Comparison of ENCODE assay signal across 31 cellular contexts in genomic region chr11:100905684-100906083, GRCh38.
"Had no signal": no experiment of that assay in that cellular context is flagged by ENCODE, and none has a peak within 500 bp of the region (broad histone marks: within the 10 kb centered on the region; RNA-seq: fewer than 3 reads in every experiment).

No MANE protein-coding gene starts in this region.

- H3K4me1 ChIP-seq: ascending aorta had no signal

- ATAC-seq: activated CD8-positive, alpha-beta T cell treated with anti-CD3 and anti-CD28 coated beads for 36 hours; activated naive CD8-positive, alpha-beta T cell treated with anti-CD3 and anti-CD28 coated beads, Interleukin-2, amount 50 U/mL, for 24 hours; T-cell; T-helper 17 cell had no signal

- H3K36me3 ChIP-seq: ascending aorta had no signal

- H3K4me1 Mint-ChIP-seq: activated CD4-positive, alpha-beta T cell treated with anti-CD3 and anti-CD28 coated beads, Interleukin-2, amount 10 ng/mL, durations not matched to agents 24 days and 14 days; activated naive CD4-positive, alpha-beta T cell treated with anti-CD3 and anti-CD28 coated beads, Interleukin-2, amount 10 ng/mL, durations not matched to agents 7 days and 5 days; activated naive CD4-positive, alpha-beta T cell treated with anti-CD3 and anti-CD28 coated beads, Interleukin-2, amount 50 U/mL, for 24 hours; activated naive CD8-positive, alpha-beta T cell treated with anti-CD3 and anti-CD28 coated beads, Interleukin-2, amount 10 ng/mL, durations not matched to agents 7 days and 5 days; activated naive CD8-positive, alpha-beta T cell treated with anti-CD3 and anti-CD28 coated beads, Interleukin-2, amount 50 U/mL, for 24 hours; T-cell; T-helper 17 cell had no signal

- H3K4me3 ChIP-seq: ascending aorta had no signal

- H3K27me3 ChIP-seq: ascending aorta had no signal

- H3K27ac ChIP-seq: ascending aorta had no signal

- H3K27me3 Mint-ChIP-seq: activated B cell treated with CpG ODN at 0.5 μM for 24 hours; activated CD4-positive, alpha-beta memory T cell treated with anti-CD3 and anti-CD28 coated beads for 36 hours; activated CD4-positive, alpha-beta T cell treated with anti-CD3 and anti-CD28 coated beads, Interleukin-2, amount 10 ng/mL, durations not matched to agents 24 days and 14 days; activated CD8-positive, alpha-beta T cell treated with anti-CD3 and anti-CD28 coated beads for 36 hours; activated naive CD4-positive, alpha-beta T cell treated with anti-CD3 and anti-CD28 coated beads, Interleukin-2, amount 10 ng/mL, durations not matched to agents 7 days and 5 days; activated naive CD8-positive, alpha-beta T cell; activated T-cell treated with anti-CD3 and anti-CD28 coated beads, Interleukin-2, amount 50 U/mL, for 24 hours; T-cell; T-helper 17 cell had no signal

- H3K9me3 Mint-ChIP-seq: activated B cell treated with CpG ODN at 0.5 μM for 24 hours; activated CD4-positive, alpha-beta memory T cell treated with anti-CD3 and anti-CD28 coated beads for 36 hours; activated CD8-positive, alpha-beta T cell treated with anti-CD3 and anti-CD28 coated beads for 36 hours; activated naive CD4-positive, alpha-beta T cell treated with anti-CD3 and anti-CD28 coated beads, Interleukin-2, amount 10 ng/mL, durations not matched to agents 7 days and 5 days; activated naive CD4-positive, alpha-beta T cell treated with anti-CD3 and anti-CD28 coated beads, Interleukin-2, amount 50 U/mL, for 24 hours; activated naive CD8-positive, alpha-beta T cell treated with anti-CD3 and anti-CD28 coated beads, Interleukin-2, amount 10 ng/mL, durations not matched to agents 7 days and 5 days; activated T-helper 2 cell treated with anti-CD3 and anti-CD28 coated beads, Interferon-gamma antibody, Interleukin-2, Interleukin-4, amounts not matched to agents 10 μg/mL and 5 μg/mL and 100 μg/mL, durations not matched to agents 14 hours and 24 hours and 36 hours had no signal

- H3K27ac Mint-ChIP-seq: activated B cell treated with CpG ODN at 0.5 μM for 24 hours; activated CD4-positive, alpha-beta memory T cell treated with anti-CD3 and anti-CD28 coated beads for 36 hours; activated CD4-positive, alpha-beta T cell treated with anti-CD3 and anti-CD28 coated beads, Interleukin-2, amount 10 ng/mL, durations not matched to agents 24 days and 14 days; activated CD8-positive, alpha-beta T cell treated with anti-CD3 and anti-CD28 coated beads for 36 hours; activated naive CD4-positive, alpha-beta T cell treated with anti-CD3 and anti-CD28 coated beads, Interleukin-2, amount 10 ng/mL, durations not matched to agents 7 days and 5 days; activated naive CD4-positive, alpha-beta T cell treated with anti-CD3 and anti-CD28 coated beads, Interleukin-2, amount 50 U/mL, for 24 hours; activated naive CD8-positive, alpha-beta T cell; activated naive CD8-positive, alpha-beta T cell treated with anti-CD3 and anti-CD28 coated beads, Interleukin-2, amount 10 ng/mL, durations not matched to agents 7 days and 5 days; activated naive CD8-positive, alpha-beta T cell treated with anti-CD3 and anti-CD28 coated beads, Interleukin-2, amount 50 U/mL, for 24 hours; activated T-cell treated with anti-CD3 and anti-CD28 coated beads, Interleukin-2, amount 50 U/mL, for 24 hours; activated T-helper 2 cell treated with anti-CD3 and anti-CD28 coated beads, Interferon-gamma antibody, Interleukin-2, Interleukin-4, amounts not matched to agents 10 μg/mL and 5 μg/mL and 100 μg/mL, durations not matched to agents 14 hours and 24 hours and 36 hours; brain; T-cell; T-helper 17 cell; T-helper 2 cell treated with Interferon-gamma antibody and Interleukin-4, amounts not matched to agents 5 μg/mL and 100 μg/mL, for 36 hours had no signal

- FAIRE-seq: bronchial epithelial cell, TTC549 had no signal

- H3K9me3 ChIP-seq: ascending aorta had no signal

- H3K4me3 Mint-ChIP-seq: activated B cell treated with CpG ODN at 0.5 μM for 24 hours; activated CD4-positive, alpha-beta memory T cell treated with anti-CD3 and anti-CD28 coated beads for 36 hours; activated CD4-positive, alpha-beta T cell treated with anti-CD3 and anti-CD28 coated beads, Interleukin-2, amount 10 ng/mL, durations not matched to agents 24 days and 14 days; activated CD8-positive, alpha-beta T cell treated with anti-CD3 and anti-CD28 coated beads for 36 hours; activated naive CD4-positive, alpha-beta T cell treated with anti-CD3 and anti-CD28 coated beads, Interleukin-2, amount 10 ng/mL, durations not matched to agents 7 days and 5 days; activated naive CD4-positive, alpha-beta T cell treated with anti-CD3 and anti-CD28 coated beads, Interleukin-2, amount 50 U/mL, for 24 hours; activated naive CD8-positive, alpha-beta T cell; activated naive CD8-positive, alpha-beta T cell treated with anti-CD3 and anti-CD28 coated beads, Interleukin-2, amount 10 ng/mL, durations not matched to agents 7 days and 5 days; activated naive CD8-positive, alpha-beta T cell treated with anti-CD3 and anti-CD28 coated beads, Interleukin-2, amount 50 U/mL, for 24 hours; activated T-cell treated with anti-CD3 and anti-CD28 coated beads, Interleukin-2, amount 50 U/mL, for 24 hours; brain; T-cell; T-helper 17 cell; T-helper 2 cell treated with Interferon-gamma antibody and Interleukin-4, amounts not matched to agents 5 μg/mL and 100 μg/mL, for 36 hours had no signal

- H3K36me3 Mint-ChIP-seq: activated CD4-positive, alpha-beta memory T cell treated with anti-CD3 and anti-CD28 coated beads for 36 hours; activated naive CD4-positive, alpha-beta T cell treated with anti-CD3 and anti-CD28 coated beads, Interleukin-2, amount 10 ng/mL, durations not matched to agents 7 days and 5 days; activated naive CD4-positive, alpha-beta T cell treated with anti-CD3 and anti-CD28 coated beads, Interleukin-2, amount 50 U/mL, for 24 hours; activated naive CD8-positive, alpha-beta T cell; activated naive CD8-positive, alpha-beta T cell treated with anti-CD3 and anti-CD28 coated beads, Interleukin-2, amount 10 ng/mL, durations not matched to agents 7 days and 5 days; T-cell had no signal

- DNase-seq: activated B cell treated with CpG ODN at 0.5 μM for 24 hours; activated CD4-positive, alpha-beta memory T cell treated with anti-CD3 and anti-CD28 coated beads for 36 hours; activated CD4-positive, alpha-beta T cell treated with anti-CD3 and anti-CD28 coated beads for 4 hours; activated CD4-positive, alpha-beta T cell treated with anti-CD3 and anti-CD28 coated beads, Interleukin-2, amount 10 ng/mL, durations not matched to agents 24 days and 14 days; activated CD4-positive, alpha-beta T cell treated with anti-CD3 and anti-CD28 coated beads, Interleukin-2, amount 50 U/mL, for 1 hour; activated CD4-positive, alpha-beta T cell treated with anti-CD3 and anti-CD28 coated beads, Interleukin-2, amount 50 U/mL, for 4 hours; activated CD4-positive, CD25-positive, alpha-beta regulatory T cell treated with anti-CD3 and anti-CD28 coated beads, Interleukin-2, amount 50 U/mL, for 72 hours; activated CD8-positive, alpha-beta memory T cell treated with anti-CD3 and anti-CD28 coated beads, Interleukin-2, amount 50 U/mL, for 48 hours; activated CD8-positive, alpha-beta T cell treated with anti-CD3 and anti-CD28 coated beads for 36 hours; activated effector memory CD4-positive, alpha-beta T cell treated with Interleukin-2 at 50 U/mL for 16 hours; activated gamma-delta T cell; activated naive CD4-positive, alpha-beta T cell treated with anti-CD3 and anti-CD28 coated beads, Interleukin-2, amount 10 ng/mL, durations not matched to agents 7 days and 5 days; activated naive CD4-positive, alpha-beta T cell treated with Interleukin-2 at 50 U/mL for 16 hours; activated naive CD8-positive, alpha-beta T cell treated with anti-CD3 and anti-CD28 coated beads, Interleukin-2, amount 10 ng/mL, durations not matched to agents 7 days and 5 days; activated naive CD8-positive, alpha-beta T cell treated with anti-CD3 and anti-CD28 coated beads, Interleukin-2, amount 50 U/mL, for 24 hours; activated T-cell treated with anti-CD3 and anti-CD28 coated beads, Interleukin-2, amount 50 U/mL, for 24 hours; activated T-cell treated with anti-CD3 and anti-CD28 coated beads, Interleukin-2, amount 50 U/mL, for 48 hours; amygdala; anterior cingulate cortex; central memory CD4-positive, alpha-beta T cell; T-cell; T-helper 17 cell; T-helper 9 cell had no signal
